Comparison of ENCODE assay signal across 8 cellular contexts in genomic region chr1:45340816-45341215, GRCh38. TPM values are rescaled to one million over a fixed set of nuclear protein-coding genes. Genes with fewer than 3 reads are reported as not detected.
A peak's percentile ranks its signal among the peaks of the same experiment; 100 is the strongest.
DNase-seq lines count a peak whose midpoint lies in the region; ATAC-seq, FAIRE-seq and TF ChIP-seq lines count a peak whose summit lies in the region.

No MANE protein-coding gene starts in this region.

- H3K9me3 ChIP-seq in Peyer's patch (no peaks in the 10 kb centered on the region), H1 (ENCODE audit: insufficient read depth in 2 of 2, low read depth in 1 of 2, low read length in 1 of 2) (no peaks in the 10 kb centered on the region), neural progenitor cell (ENCODE audit: low read depth) (no peaks in the 10 kb centered on the region)

- H3K4me3 ChIP-seq in Peyer's patch (peak overlapping the region; percentile 66 to 74 (median 71)), H1 (ENCODE audit: extremely low read depth in 1 of 4, insufficient read depth in 2 of 4, low read depth in 3 of 4, low read length in 4 of 4) (peak overlapping the region; percentile 84 to 97 (median 92)), neural progenitor cell (peak overlapping the region; percentile 67)

- TF ChIP-seq RAD21 in H1 (IDR thresholded peaks at IDR 0.05 in 1 of 2, conservative IDR thresholded peaks at IDR 0.05 in 1 of 2; ENCODE audit: low read depth in 2 of 2, low read length in 2 of 2) = no peak

- peaks cover 84% of the 10 kb centered on the region for H3K36me3 Mint-ChIP-seq in activated T-cell treated with anti-CD3 and anti-CD28 coated beads, Interleukin-2, amount 50 U/mL, for 24 hours (ENCODE audit: low read depth)
- peaks cover 29% of the 10 kb centered on the region for H3K36me3 Mint-ChIP-seq in neural progenitor cell

- H2AK5ac ChIP-seq in H1 (ENCODE audit: low read depth, low read length) = peak overlapping the region; percentile 54; the same call in 1 of the 2 replicates

- H2BK12ac ChIP-seq in H1 (ENCODE audit: low read depth, low read length) = no peak overlapping the region

- H4K20me1 ChIP-seq in H1 (replicated peaks in 1 of 2; ENCODE audit: control insufficient read depth in 1 of 2, insufficient read depth in 2 of 2, low read length in 2 of 2) (peaks cover 0 to 2% of the 10 kb centered on the region in 2 experiments), neural progenitor cell (ENCODE audit: low read depth) (no peaks in the 10 kb centered on the region)

- H3K23me2 ChIP-seq in H1 (ENCODE audit: low read depth, low read length) = peaks cover 7% of the 10 kb centered on the region

- H3K4me2 ChIP-seq in H1 (ENCODE audit: insufficient read depth in 1 of 2, low read depth in 2 of 2, low read length in 2 of 2) = peak overlapping the region; percentile 76 to 82
- peak overlapping the region; percentile 86 for H3K4me2 ChIP-seq in neural progenitor cell

- DNase-seq in activated T-cell treated with anti-CD3 and anti-CD28 coated beads, Interleukin-2, amount 50 U/mL, for 24 hours = peak; percentile 51
- DNase-seq in activated T-cell treated with anti-CD3 and anti-CD28 coated beads, Interleukin-2, amount 50 U/mL, for 1 hour = no peak
- no peak for DNase-seq in Peyer's patch
- no peak for DNase-seq in H1 (ENCODE audit: low read depth in 1 of 2, low spot score in 2 of 2)
- no peak for DNase-seq in neural progenitor cell (ENCODE audit: low spot score)

- no peak overlapping the region for H4K5ac ChIP-seq in H1 (ENCODE audit: insufficient read length, low read depth, low read length)

- no peak for TF ChIP-seq EP300 in H1 (IDR thresholded peaks at IDR 0.05; ENCODE audit: borderline replicate concordance in 1 of 2, low read depth in 2 of 2, low read length in 2 of 2)

- POLR2A ChIA-PET in H1 (lab: Charles Lee; ENCODE audit: partially characterized antibody) = interaction anchor here (0.7 to 21.4 kb wide), 43 partner anchors 14 to 566 kb away, joined by 3 to 472 read pairs (median 5); partner anchors contain the start of genes AKR1A1, CCDC163, HECTD3 and HPDL

- TF ChIP-seq POLR2A in Peyer's patch (IDR thresholded peaks at IDR 0.05) (no peak), H1 (IDR thresholded peaks at IDR 0.05; ENCODE audit: control extremely low read depth in 1 of 2, low read depth in 2 of 2, low read length in 2 of 2) (peak in 1 of 2 experiments; percentile 41; a peak in 1 of 3 replicates)

- no peak for FAIRE-seq in H1 (lab: Jason Lieb, UNC)

- peak overlapping the region; percentile 99 for H3K27ac Mint-ChIP-seq in activated T-cell treated with anti-CD3 and anti-CD28 coated beads, Interleukin-2, amount 50 U/mL, for 24 hours
- peak overlapping the region; percentile 91 for H3K27ac Mint-ChIP-seq in neural progenitor cell

- no peak overlapping the region; the same call in 1 of the 2 replicates for H2BK5ac ChIP-seq in H1 (ENCODE audit: low read depth, low read length)

- H3K79me2 ChIP-seq in H1 (ENCODE audit: control insufficient read depth in 1 of 2, insufficient read depth in 2 of 2, low read length in 2 of 2) = peaks cover 0 to 38% of the 10 kb centered on the region in 2 experiments; a peak in 3 of 4 replicates
- peaks cover 59% of the 10 kb centered on the region for H3K79me2 ChIP-seq in neural progenitor cell (ENCODE audit: low read depth)

- no peak overlapping the region for H2BK20ac ChIP-seq in H1 (ENCODE audit: low read length)

- CTCF ChIA-PET in H1 (lab: Charles Lee; ENCODE audit: partially characterized antibody) = interaction anchor here (0.7 to 13.4 kb wide), 13 partner anchors 10 to 327 kb away, joined by 4 to 139 read pairs (median 5); partner anchors contain the start of gene HPDL

- H3K4me1 Mint-ChIP-seq in activated T-cell treated with anti-CD3 and anti-CD28 coated beads, Interleukin-2, amount 50 U/mL, for 24 hours (ENCODE audit: low read depth) = peaks cover 56% of the 10 kb centered on the region
- H3K4me1 Mint-ChIP-seq in neural progenitor cell = peaks cover 30% of the 10 kb centered on the region

- H3F3A ChIP-seq in neural progenitor cell (ENCODE audit: low read depth) = peaks cover 30% of the 10 kb centered on the region

- no peak overlapping the region for H3K14ac ChIP-seq in H1 (ENCODE audit: insufficient read length)

- TF ChIP-seq CTCF in Peyer's patch (IDR thresholded peaks at IDR 0.05) (no peak), H1 (IDR thresholded peaks at IDR 0.05; ENCODE audit: control extremely low read depth in 1 of 3, insufficient read depth in 1 of 3, low read depth in 1 of 3, low read length in 3 of 3) (no peak), neural progenitor cell (IDR thresholded peaks at IDR 0.05) (no peak)

- H2AFZ ChIP-seq in H1 (ENCODE audit: low read length) = no peak overlapping the region
- peak overlapping the region; percentile 82 for H2AFZ ChIP-seq in neural progenitor cell (replicated peaks)

- no peak overlapping the region for H4K8ac ChIP-seq in H1 (ENCODE audit: extremely low read depth, insufficient read depth, low read length)

- H2BK15ac ChIP-seq in H1 (ENCODE audit: low read length) = peak overlapping the region; percentile 36; the same call in 1 of the 2 replicates

- H3K27me3 ChIP-seq in Peyer's patch = no peaks in the 10 kb centered on the region
- no peaks in the 10 kb centered on the region for H3K27me3 ChIP-seq in H1 (replicated peaks in 1 of 4; ENCODE audit: control insufficient read depth in 3 of 4, extremely low read depth in 1 of 4, insufficient read depth in 3 of 4, low read length in 3 of 4)
- H3K27me3 ChIP-seq in neural progenitor cell = no peaks in the 10 kb centered on the region

- H3K4me3 Mint-ChIP-seq in activated T-cell treated with anti-CD3 and anti-CD28 coated beads, Interleukin-2, amount 50 U/mL, for 24 hours = peak overlapping the region; percentile 99
- H3K4me3 Mint-ChIP-seq in neural progenitor cell = peak overlapping the region; percentile 99

- WGBS in H1 (ENCODE audit: extremely low coverage in 1 of 2, insufficient coverage in 1 of 2, insufficient read length in 1 of 2, insufficient replicate concordance in 2 of 2, low coverage in 1 of 2, low lambda C conversion rate in 2 of 2, missing lambda C conversion rate in 1 of 2), 2 experiments = 69% methylated on average over 6 of the region's 6 CpGs; no CpG with 5 or more reads in 1 of the 2 experiments

- H3K36me3 ChIP-seq in Peyer's patch (peaks cover 0 to 42% (median 0%) of the 10 kb centered on the region in 3 donors), H1 (ENCODE audit: control insufficient read depth in 2 of 4, insufficient read depth in 4 of 4, low read length in 3 of 4) (peaks cover 15 to 44% (median 32%) of the 10 kb centered on the region in 4 experiments; a peak in 6 of 8 replicates), neural progenitor cell (no peaks in the 10 kb centered on the region)

- no peaks in the 10 kb centered on the region for H3K9me3 Mint-ChIP-seq in activated T-cell treated with anti-CD3 and anti-CD28 coated beads, Interleukin-2, amount 50 U/mL, for 24 hours
- H3K9me3 Mint-ChIP-seq in neural progenitor cell = no peaks in the 10 kb centered on the region

- no peak overlapping the region for H3K18ac ChIP-seq in H1 (ENCODE audit: extremely low read depth, low read length)

- no peaks in the 10 kb centered on the region for H3K27me3 Mint-ChIP-seq in activated T-cell treated with anti-CD3 and anti-CD28 coated beads, Interleukin-2, amount 50 U/mL, for 24 hours
- peaks cover 2% of the 10 kb centered on the region for H3K27me3 Mint-ChIP-seq in neural progenitor cell (ENCODE audit: insufficient read depth, low read depth)

- H3K27ac ChIP-seq in Peyer's patch (peak overlapping the region; percentile 95 to 98 (median 96)), H1 (ENCODE audit: low read depth, low read length) (peak overlapping the region; percentile 97), neural progenitor cell (no peak overlapping the region)

- H3K56ac ChIP-seq in H1 (replicated peaks; ENCODE audit: insufficient read length, low read depth, low read length) = peak overlapping the region; percentile 89

- H4K91ac ChIP-seq in H1 (replicated peaks; ENCODE audit: insufficient read length, low read length) = peak overlapping the region; percentile 36

- H3K23ac ChIP-seq in H1 (ENCODE audit: insufficient read length) = no peak overlapping the region

- peaks cover 7% of the 10 kb centered on the region for H3K79me1 ChIP-seq in H1 (ENCODE audit: low read depth, low read length)

- peak overlapping the region in 3 of 4 experiments; percentile 89 to 99 (median 97); a peak in 6 of 7 replicates for H3K9ac ChIP-seq in H1 (replicated peaks in 1 of 4; ENCODE audit: extremely low read depth in 1 of 4, low read depth in 3 of 4, low read length in 3 of 4)
- peak overlapping the region; percentile 80 for H3K9ac ChIP-seq in neural progenitor cell

- H3K4me1 ChIP-seq in Peyer's patch = peaks cover 0 to 38% (median 10%) of the 10 kb centered on the region in 4 donors
- peaks cover 0 to 8% (median 5%) of the 10 kb centered on the region in 4 experiments; a peak in 5 of 7 replicates for H3K4me1 ChIP-seq in H1 (replicated peaks in 1 of 4; ENCODE audit: control insufficient read depth in 3 of 4, insufficient read depth in 4 of 4, low read length in 3 of 4)
- H3K4me1 ChIP-seq in neural progenitor cell = peaks cover 22% of the 10 kb centered on the region

- no peak overlapping the region for H3K4ac ChIP-seq in H1 (replicated peaks; ENCODE audit: insufficient read length, low read depth, low read length)

- no peak for ATAC-seq in HG03571 (IDR thresholded peaks at IDR 0.05; ENCODE audit: unreplicated experiment)
- ATAC-seq in HG03159 (IDR thresholded peaks at IDR 0.05; ENCODE audit: unreplicated experiment) = no peak
- ATAC-seq in HG02870 (IDR thresholded peaks at IDR 0.05; ENCODE audit: unreplicated experiment) = no peak

- H2BK120ac ChIP-seq in H1 (replicated peaks; ENCODE audit: low read depth, low read length) = no peak overlapping the region

RNA-seq across cellular contexts. Expression of gene MUTYH, which starts 0.6 kb away (rescaled TPM):
- total RNA-seq in Peyer's patch (10 to 100 TPM; 28.1 to 73.1 (median 50.7) TPM), neural progenitor cell (ENCODE audit: low replicate concordance) (48.2 and 89.7 TPM in 2 replicates)
- 51.9 TPM in 2 replicates for total RNA-seq in H1 (2021; fragmentation: NEBNext Ultra II Directional; extraction: Animal tissue kit (Norgen Biotek cat#: 25700))
- polyA plus RNA-seq in H1 (2011; rRNA removed) = 65.7 and 86.4 TPM in 2 replicates
- polyA plus RNA-seq in H1 (2011; cell fraction: cytosol; rRNA removed) = 86.1 TPM
- polyA plus RNA-seq in H1 (2011; cell fraction: nucleus; rRNA removed) = 179 TPM
- 35.6 to 60.4 TPM (median 53.2 TPM) in 4 replicates for polyA plus RNA-seq in H1 (2012, experiment 1 of 2)
- 49.5 TPM for polyA plus RNA-seq in H1 (2012, experiment 2 of 2)
- polyA plus RNA-seq in H1 (2013, experiment 1 of 2) = 36.0 TPM
- 33.4 TPM for polyA plus RNA-seq in H1 (2013, experiment 2 of 2)
- polyA minus RNA-seq in H1 (2011; rRNA and poly(A)+ RNA removed) = 32.8 and 32.9 TPM in 2 replicates
- 29.2 TPM for polyA minus RNA-seq in H1 (2011; cell fraction: cytosol; rRNA and poly(A)+ RNA removed)
- 45.1 TPM for polyA minus RNA-seq in H1 (2011; cell fraction: nucleus; rRNA and poly(A)+ RNA removed)

RNA-seq across cellular contexts. Expression of gene TOE1, which starts 0.8 kb away (rescaled TPM):
- 10 to 100 TPM in 2 of 4 donors, 1 to 10 TPM in 2; 8.8 to 16.4 (median 11.3) TPM for total RNA-seq in Peyer's patch
- total RNA-seq in H1 (2021; fragmentation: NEBNext Ultra II Directional; extraction: Animal tissue kit (Norgen Biotek cat#: 25700)) = 14.5 and 15.2 TPM in 2 replicates
- 23.6 and 25.8 TPM in 2 replicates for polyA plus RNA-seq in H1 (2011; rRNA removed)
- polyA plus RNA-seq in H1 (2011; cell fraction: cytosol; rRNA removed) = 32.5 TPM
- 28.7 TPM for polyA plus RNA-seq in H1 (2011; cell fraction: nucleus; rRNA removed)
- 11.0 to 18.9 TPM (median 17.6 TPM) in 4 replicates for polyA plus RNA-seq in H1 (2012, experiment 1 of 2)
- 12.8 TPM for polyA plus RNA-seq in H1 (2012, experiment 2 of 2)
- polyA plus RNA-seq in H1 (2013, experiment 1 of 2) = 12.2 TPM
- polyA plus RNA-seq in H1 (2013, experiment 2 of 2) = 11.9 TPM
- 32.6 and 45.7 TPM in 2 replicates for polyA minus RNA-seq in H1 (2011; rRNA and poly(A)+ RNA removed)
- 15.1 TPM for polyA minus RNA-seq in H1 (2011; cell fraction: cytosol; rRNA and poly(A)+ RNA removed)
- 31.6 TPM for polyA minus RNA-seq in H1 (2011; cell fraction: nucleus; rRNA and poly(A)+ RNA removed)
- total RNA-seq in neural progenitor cell (ENCODE audit: low replicate concordance) = 6.1 and 10.7 TPM in 2 replicates

RNA-seq across cellular contexts. Expression of gene HPDL, which starts 14.1 kb away (rescaled TPM):
- total RNA-seq in Peyer's patch (10 to 100 TPM in 1 of 4 donors, 1 to 10 TPM in 2, under 1 TPM in 1; 0.88 to 24.8 (median 7.9) TPM), neural progenitor cell (ENCODE audit: low replicate concordance) (0.64 and 2.4 TPM in 2 replicates)
- 58.5 and 60.6 TPM in 2 replicates for total RNA-seq in H1 (2021; fragmentation: NEBNext Ultra II Directional; extraction: Animal tissue kit (Norgen Biotek cat#: 25700))
- 62.7 and 100 TPM in 2 replicates for polyA plus RNA-seq in H1 (2011; rRNA removed)
- polyA plus RNA-seq in H1 (2011; cell fraction: cytosol; rRNA removed) = 61.2 TPM
- polyA plus RNA-seq in H1 (2011; cell fraction: nucleus; rRNA removed) = 73.7 TPM
- polyA plus RNA-seq in H1 (2012, experiment 1 of 2) = 33.0 to 45.0 TPM (median 38.0 TPM) in 4 replicates
- polyA plus RNA-seq in H1 (2012, experiment 2 of 2) = 46.7 TPM
- 15.6 TPM for polyA plus RNA-seq in H1 (2013, experiment 1 of 2)
- 13.3 TPM for polyA plus RNA-seq in H1 (2013, experiment 2 of 2)
- 11.5 and 13.9 TPM in 2 replicates for polyA minus RNA-seq in H1 (2011; rRNA and poly(A)+ RNA removed)
- polyA minus RNA-seq in H1 (2011; cell fraction: cytosol; rRNA and poly(A)+ RNA removed) = 29.4 TPM
- 39.4 TPM for polyA minus RNA-seq in H1 (2011; cell fraction: nucleus; rRNA and poly(A)+ RNA removed)
